ENCODE assay signal across 8 cellular contexts in genomic region chr3:179898024-179898423, GRCh38.
A peak's percentile ranks its signal among the peaks of the same experiment; 100 is the strongest.
DNase-seq lines count a peak whose midpoint lies in the region; ATAC-seq, FAIRE-seq and TF ChIP-seq lines count a peak whose summit lies in the region.

No MANE protein-coding gene starts in this region.

- no peak for TF ChIP-seq POLR2A in H54 (IDR thresholded peaks at IDR 0.05; ENCODE audit: low read depth, low read length)

- H3K4me3 Mint-ChIP-seq in WTC11, result no peak overlapping the region

- no peaks in the 10 kb centered on the region for H3K79me2 ChIP-seq in mesendoderm (ENCODE audit: control insufficient read depth, insufficient read depth, low read length)

- H3K18ac ChIP-seq in mesendoderm (ENCODE audit: low read length), result no peak overlapping the region

- no peaks in the 10 kb centered on the region for H3K27me3 Mint-ChIP-seq in WTC11 (ENCODE audit: low read depth)

- no peak overlapping the region for H2BK5ac ChIP-seq in mesendoderm (ENCODE audit: low read length)

- H3K56ac ChIP-seq in mesendoderm (ENCODE audit: low read length), result no peak overlapping the region

- no peaks in the 10 kb centered on the region for H3K4me1 Mint-ChIP-seq in WTC11

- POLR2A ChIA-PET in WTC11 (lab: Charles Lee), result no interaction called here

- no peaks in the 10 kb centered on the region for H3K79me1 ChIP-seq in mesendoderm (ENCODE audit: low read length)

- H2BK120ac ChIP-seq in mesendoderm (ENCODE audit: low read depth, low read length), result no peak overlapping the region

- no peaks in the 10 kb centered on the region for H3K9me3 ChIP-seq in upper lobe of right lung

- H3K27me3 ChIP-seq in mesendoderm (ENCODE audit: insufficient read depth, low read length, poor library complexity) (no peaks in the 10 kb centered on the region), upper lobe of right lung (peaks cover 3% of the 10 kb centered on the region)

- FAIRE-seq in H54 (lab: Jason Lieb, UNC), result peak; percentile 67

- no peaks in the 10 kb centered on the region for H3K36me3 ChIP-seq in mesendoderm (ENCODE audit: control insufficient read depth, insufficient read depth, low read length)
- H3K36me3 ChIP-seq in upper lobe of right lung, result no peaks in the 10 kb centered on the region

- no peak overlapping the region for H2BK15ac ChIP-seq in mesendoderm (replicated peaks; ENCODE audit: low read depth)

- DNase-seq in H54 (ENCODE audit: insufficient read length, low spot score) (peak; percentile 20), M059J (ENCODE audit: low read depth) (peak; percentile 18), WTC11 (ENCODE audit: low spot score) (peak; percentile 66), mesendoderm (peak; percentile 97), AG08395 (ENCODE audit: low spot score) (no peak), upper lobe of right lung (no peak)
- DNase-seq in stimulated activated CD4-positive, alpha-beta T cell treated with anti-CD3 and anti-CD28 coated beads, Interleukin-4, amount 100 ng/mL, for 4 hours, result no peak

- H3K27ac Mint-ChIP-seq in WTC11, result no peak overlapping the region

- no peak overlapping the region for H3K4me2 ChIP-seq in mesendoderm (ENCODE audit: low read length)

- ATAC-seq in GM18520 (IDR thresholded peaks at IDR 0.05; ENCODE audit: unreplicated experiment), result peak; percentile 80
- ATAC-seq in WTC11, result peak; percentile 100
- ATAC-seq in upper lobe of right lung, result no peak

- no peak overlapping the region for H3K4ac ChIP-seq in mesendoderm (ENCODE audit: low read depth, low read length)

- no peak overlapping the region for H3K9ac ChIP-seq in mesendoderm (ENCODE audit: low read length)

- TF ChIP-seq CTCF in WTC11 (IDR thresholded peaks at IDR 0.05), result no peak
- no peak for TF ChIP-seq CTCF in upper lobe of right lung (IDR thresholded peaks at IDR 0.05)

- no peaks in the 10 kb centered on the region for H3K4me1 ChIP-seq in mesendoderm (ENCODE audit: control insufficient read depth, low read depth, low read length)
- no peaks in the 10 kb centered on the region for H3K4me1 ChIP-seq in upper lobe of right lung

- no peaks in the 10 kb centered on the region for H3K36me3 Mint-ChIP-seq in WTC11

- H3K27ac ChIP-seq in mesendoderm (ENCODE audit: low read depth, low read length), result no peak overlapping the region
- no peak overlapping the region for H3K27ac ChIP-seq in upper lobe of right lung

- no peaks in the 10 kb centered on the region for H3K9me3 Mint-ChIP-seq in WTC11

- H4K8ac ChIP-seq in mesendoderm (ENCODE audit: low read depth, low read length), result no peak overlapping the region

- intact Hi-C loops in upper lobe of right lung (cut with DNase I), result no loop called here

- no peak overlapping the region for H3K23ac ChIP-seq in mesendoderm (ENCODE audit: low read length)

- H4K5ac ChIP-seq in mesendoderm (ENCODE audit: low read length), result no peak overlapping the region

- H2AK5ac ChIP-seq in mesendoderm (ENCODE audit: low read length), result no peak overlapping the region

- CTCF ChIA-PET in WTC11 (lab: Charles Lee), result no interaction called here

- WGBS in mesendoderm (ENCODE audit: extremely low coverage, insufficient coverage, low lambda C conversion rate), result no CpG with 5 or more reads among the region's 2 CpGs

- H3K4me3 ChIP-seq in mesendoderm (ENCODE audit: low read length) (no peak overlapping the region), upper lobe of right lung (no peak overlapping the region)

TF ChIP-seq in WTC11, 78 proteins besides CTCF, POLR2A, EP300 and RAD21 (continues in another document):
- TF ChIP-seq, protein P1, sequence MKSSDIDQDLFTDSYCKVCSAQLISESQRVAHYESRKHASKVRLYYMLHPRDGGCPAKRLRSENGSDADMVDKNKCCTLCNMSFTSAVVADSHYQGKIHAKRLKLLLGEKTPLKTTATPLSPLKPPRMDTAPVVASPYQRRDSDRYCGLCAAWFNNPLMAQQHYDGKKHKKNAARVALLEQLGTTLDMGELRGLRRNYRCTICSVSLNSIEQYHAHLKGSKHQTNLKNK (CRISPR knock-in tag; IDR thresholded peaks at IDR 0.05), result no peak
- TF ChIP-seq ZNF425 (CRISPR knock-in tag; conservative IDR thresholded peaks at IDR 0.05), result no peak
- TF ChIP-seq AFF4 (CRISPR knock-in tag; IDR thresholded peaks at IDR 0.05; ENCODE audit: borderline replicate concordance), result no peak
- TF ChIP-seq KAT7 (CRISPR knock-in tag; IDR thresholded peaks at IDR 0.05; ENCODE audit: borderline replicate concordance), result no peak
- TF ChIP-seq RORB (CRISPR knock-in tag; IDR thresholded peaks at IDR 0.05), result no peak
- no peak for TF ChIP-seq ZNF121 (CRISPR knock-in tag; IDR thresholded peaks at IDR 0.05)
- TF ChIP-seq ZNF396 (CRISPR knock-in tag; IDR thresholded peaks at IDR 0.05; ENCODE audit: borderline replicate concordance), result no peak
- no peak for TF ChIP-seq ZNF232 (CRISPR knock-in tag; IDR thresholded peaks at IDR 0.05)
- no peak for TF ChIP-seq ZNF281 (CRISPR knock-in tag; IDR thresholded peaks at IDR 0.05)
- TF ChIP-seq ETV6 (CRISPR knock-in tag; IDR thresholded peaks at IDR 0.05), result no peak

Comparison
In these comparisons a context has a peak if more than half of its experiments do, and no peak if none do; other contexts are left out.
1. DNase-seq: peak in H54 (single experiment), M059J (single experiment), WTC11 (single experiment) and mesendoderm (single experiment); none in stimulated activated CD4-positive, alpha-beta T cell treated with anti-CD3 and anti-CD28 coated beads, Interleukin-4, amount 100 ng/mL, for 4 hours (0 of 2), AG08395 (single experiment) and upper lobe of right lung (single experiment).